Comparison of ENCODE assay signal across 9 cellular contexts in genomic region chr18:76459687-76460350, GRCh38. TPM values are rescaled to one million over a fixed set of nuclear protein-coding genes. Genes with fewer than 3 reads are reported as not detected.
A peak's percentile ranks its signal among the peaks of the same experiment; 100 is the strongest.
DNase-seq lines count a peak whose midpoint lies in the region; ATAC-seq and TF ChIP-seq lines count a peak whose summit lies in the region.
"Had no signal": no experiment of that assay in that cellular context is flagged by ENCODE, and none has a peak within 500 bp of the region (broad histone marks: within the 10 kb centered on the region; RNA-seq: fewer than 3 reads in every experiment).

No MANE protein-coding gene starts in this region.

- peak overlapping the region; percentile 27 for H3K4me3 ChIP-seq in WI38 (ENCODE audit: low read depth, low read length)

- ATAC-seq in activated naive CD8-positive, alpha-beta T cell treated with anti-CD3 and anti-CD28 coated beads, Interleukin-2, amount 50 U/mL, for 24 hours: no peak

- H3K4me1 Mint-ChIP-seq in glutamatergic neuron (ENCODE audit: low read depth, unreplicated experiment): peaks cover 67% of the 10 kb centered on the region
- peaks cover 21% of the 10 kb centered on the region for H3K4me1 Mint-ChIP-seq in activated naive CD8-positive, alpha-beta T cell treated with anti-CD3 and anti-CD28 coated beads, Interleukin-2, amount 50 U/mL, for 24 hours
- H3K4me1 Mint-ChIP-seq: IgD-negative memory B cell had no signal

- DNase-seq in EL (peak; percentile 100), glutamatergic neuron (no peak), pulmonary artery endothelial cell (ENCODE audit: low read depth, low spot score) (peak; percentile 50), cerebellum (ENCODE audit: low spot score) (no peak), NCI-H2227 (lab: John Stamatoyannopoulos, UW; ENCODE audit: unreplicated experiment) (no peak), SHP77 treated with DMSO at 0.1 percent for 48 hours (lab: John Stamatoyannopoulos, UW) (no peak)
- no peak for DNase-seq in activated naive CD8-positive, alpha-beta T cell treated with anti-CD3 and anti-CD28 coated beads, Interleukin-2, amount 50 U/mL, for 24 hours

- no peak overlapping the region for H3K4me3 Mint-ChIP-seq in glutamatergic neuron (ENCODE audit: unreplicated experiment)
- no peak overlapping the region for H3K4me3 Mint-ChIP-seq in activated naive CD8-positive, alpha-beta T cell treated with anti-CD3 and anti-CD28 coated beads, Interleukin-2, amount 50 U/mL, for 24 hours
- H3K4me3 Mint-ChIP-seq: IgD-negative memory B cell had no signal

- H3K9me3 Mint-ChIP-seq in glutamatergic neuron (ENCODE audit: unreplicated experiment): peaks cover 6% of the 10 kb centered on the region
- no peaks in the 10 kb centered on the region for H3K9me3 Mint-ChIP-seq in activated naive CD8-positive, alpha-beta T cell treated with anti-CD3 and anti-CD28 coated beads, Interleukin-2, amount 50 U/mL, for 24 hours
- H3K9me3 Mint-ChIP-seq: IgD-negative memory B cell had no signal

- peak overlapping the region; percentile 66 for H3K27ac Mint-ChIP-seq in glutamatergic neuron (ENCODE audit: unreplicated experiment)
- no peak overlapping the region for H3K27ac Mint-ChIP-seq in activated naive CD8-positive, alpha-beta T cell treated with anti-CD3 and anti-CD28 coated beads, Interleukin-2, amount 50 U/mL, for 24 hours

- TF ChIP-seq CTCF in WI38 (IDR thresholded peaks at IDR 0.05; ENCODE audit: low read depth, low read length): no peak
- no peak for TF ChIP-seq CTCF in glutamatergic neuron (IDR thresholded peaks at IDR 0.05; ENCODE audit: partially characterized antibody, unreplicated experiment)

- H3K27me3 Mint-ChIP-seq in glutamatergic neuron (ENCODE audit: unreplicated experiment): peaks cover 20% of the 10 kb centered on the region
- H3K27me3 Mint-ChIP-seq in activated naive CD8-positive, alpha-beta T cell treated with anti-CD3 and anti-CD28 coated beads, Interleukin-2, amount 50 U/mL, for 24 hours: no peaks in the 10 kb centered on the region
- H3K27me3 Mint-ChIP-seq: IgD-negative memory B cell had no signal

- H3K36me3 Mint-ChIP-seq in glutamatergic neuron (ENCODE audit: unreplicated experiment): peaks cover 5% of the 10 kb centered on the region
- no peaks in the 10 kb centered on the region for H3K36me3 Mint-ChIP-seq in activated naive CD8-positive, alpha-beta T cell treated with anti-CD3 and anti-CD28 coated beads, Interleukin-2, amount 50 U/mL, for 24 hours (ENCODE audit: low read depth)
- H3K36me3 Mint-ChIP-seq: IgD-negative memory B cell had no signal

RNA-seq across cellular contexts. Expression of gene ZNF516, which starts 35.2 kb away (rescaled TPM):
- 192 TPM for total RNA-seq in glutamatergic neuron (ENCODE audit: unreplicated experiment)
- total RNA-seq in pulmonary artery endothelial cell: 9.3 and 10.0 TPM in 2 replicates
- 27.5 TPM for total RNA-seq in cerebellum

Comparison
In these comparisons a context has a peak if more than half of its experiments do, and no peak if none do; other contexts are left out.
1. DNase-seq: peak in EL (single experiment) and pulmonary artery endothelial cell (single experiment); none in glutamatergic neuron (single experiment), cerebellum (single experiment), activated naive CD8-positive, alpha-beta T cell treated with anti-CD3 and anti-CD28 coated beads, Interleukin-2, amount 50 U/mL, for 24 hours (single experiment), NCI-H2227 (single experiment) and SHP77 treated with DMSO at 0.1 percent for 48 hours (single experiment).